1 cellular context compared by ENCODE assay signal in the genomic region with DNA sequence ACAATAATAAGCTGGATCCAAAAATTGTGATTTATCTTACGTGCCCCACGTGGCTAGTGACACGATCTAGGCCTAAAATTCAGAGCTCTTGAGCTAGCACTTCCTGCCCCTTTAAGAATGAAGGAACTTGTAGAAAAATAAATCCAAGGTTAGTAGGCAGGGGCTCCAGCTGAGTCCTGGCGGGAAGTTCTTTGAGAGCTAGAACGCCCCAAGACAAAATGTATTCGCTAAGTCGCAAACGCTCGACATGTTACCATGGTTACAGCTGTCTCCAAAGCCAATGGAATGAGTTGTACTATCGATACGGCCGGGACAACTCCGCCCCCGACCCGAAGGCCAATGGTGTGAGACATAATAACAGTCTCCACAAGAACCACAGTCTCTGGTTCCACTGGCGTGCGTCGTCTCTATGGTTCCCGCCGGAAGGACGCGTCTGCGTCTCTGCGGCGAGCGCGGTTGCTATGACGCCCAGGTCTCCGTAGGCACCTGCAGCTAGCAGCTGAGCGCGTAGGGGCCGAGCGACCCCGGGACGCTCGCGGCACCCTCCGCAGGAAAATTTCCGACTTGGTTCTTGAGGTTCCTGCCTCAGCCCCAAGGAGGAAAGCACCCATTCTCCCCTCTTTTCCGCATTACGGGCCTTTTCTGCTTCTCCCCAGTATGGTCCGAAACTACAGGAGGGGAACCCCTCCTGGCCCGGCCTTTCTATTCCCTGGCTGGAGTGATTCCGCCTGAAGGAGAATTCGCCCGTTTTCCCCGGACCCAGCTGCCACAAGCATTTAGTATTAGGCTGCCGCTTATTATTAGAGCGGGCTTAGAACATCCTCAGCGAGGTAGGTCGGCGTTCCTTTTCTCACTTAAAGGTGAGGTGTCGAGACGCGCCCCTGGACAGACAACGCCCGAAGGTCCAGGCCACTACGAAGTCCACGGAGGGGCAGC.
TF ChIP-seq lines count a peak whose summit lies in the region.

Gene CCDC30 (plus strand): TSS at position 459 of the 936 bp plus-strand sequence. CDS start 17,266 bp downstream, outside the sequence.

TF ChIP-seq in HepG2, 621 proteins besides CTCF, POLR2A, EP300 and RAD21 (continued from another document and continues in another):
- TF ChIP-seq ZBTB43 (CRISPR knock-in tag; conservative IDR thresholded peaks at IDR 0.05), result 0 out of 2 replicates have a peak, but pooled peaks have one; percentile 1
- TF ChIP-seq ZNF572 (CRISPR knock-in tag; IDR thresholded peaks at IDR 0.05), result no peak
- no peak for TF ChIP-seq MEF2D (CRISPR knock-in tag; IDR thresholded peaks at IDR 0.05)
- TF ChIP-seq MIXL1 (CRISPR knock-in tag; IDR thresholded peaks at IDR 0.05), result peak; percentile 59; the same call in 1 of the 2 replicates
- TF ChIP-seq KDM2A (CRISPR knock-in tag; IDR thresholded peaks at IDR 0.05; ENCODE audit: borderline replicate concordance, low read depth), result peak; percentile 98
- TF ChIP-seq, protein P1, sequence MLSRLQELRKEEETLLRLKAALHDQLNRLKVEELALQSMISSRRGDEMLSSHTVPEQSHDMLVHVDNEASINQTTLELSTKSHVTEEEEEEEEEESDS (CRISPR knock-in tag; IDR thresholded peaks at IDR 0.05; ENCODE audit: borderline replicate concordance), result no peak
- no peak for TF ChIP-seq SIX1 (CRISPR knock-in tag; IDR thresholded peaks at IDR 0.05; ENCODE audit: borderline replicate concordance)
- no peak for TF ChIP-seq ZNF780A (CRISPR knock-in tag; IDR thresholded peaks at IDR 0.05)
- TF ChIP-seq, protein P2, sequence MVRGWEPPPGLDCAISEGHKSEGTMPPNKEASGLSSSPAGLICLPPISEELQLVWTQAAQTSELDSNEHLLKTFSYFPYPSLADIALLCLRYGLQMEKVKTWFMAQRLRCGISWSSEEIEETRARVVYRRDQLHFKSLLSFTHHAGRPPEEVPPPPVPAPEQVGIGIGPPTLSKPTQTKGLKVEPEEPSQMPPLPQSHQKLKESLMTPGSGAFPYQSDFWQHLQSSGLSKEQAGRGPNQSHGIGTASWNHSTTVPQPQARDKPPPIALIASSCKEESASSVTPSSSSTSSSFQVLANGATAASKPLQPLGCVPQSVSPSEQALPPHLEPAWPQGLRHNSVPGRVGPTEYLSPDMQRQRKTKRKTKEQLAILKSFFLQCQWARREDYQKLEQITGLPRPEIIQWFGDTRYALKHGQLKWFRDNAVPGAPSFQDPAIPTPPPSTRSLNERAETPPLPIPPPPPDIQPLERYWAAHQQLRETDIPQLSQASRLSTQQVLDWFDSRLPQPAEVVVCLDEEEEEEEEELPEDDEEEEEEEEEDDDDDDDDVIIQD (CRISPR knock-in tag; IDR thresholded peaks at IDR 0.05; ENCODE audit: low read depth), result peak; percentile 20; the same call in 1 of the 2 replicates
- no peak for TF ChIP-seq ZNF543 (CRISPR knock-in tag; IDR thresholded peaks at IDR 0.05)
- TF ChIP-seq MZF1 (CRISPR knock-in tag; IDR thresholded peaks at IDR 0.05; ENCODE audit: borderline replicate concordance), result no peak
- TF ChIP-seq GLMP (CRISPR knock-in tag; IDR thresholded peaks at IDR 0.05; ENCODE audit: borderline replicate concordance), result no peak
- TF ChIP-seq SOX5 (CRISPR knock-in tag; IDR thresholded peaks at IDR 0.05; ENCODE audit: borderline replicate concordance), result 0 out of 2 replicates have a peak, but pooled peaks have one; percentile 11
- no peak for TF ChIP-seq BORCS8-MEF2B (CRISPR knock-in tag; IDR thresholded peaks at IDR 0.05)
- no peak for TF ChIP-seq FOXO1 (CRISPR knock-in tag; IDR thresholded peaks at IDR 0.05)
- peak; percentile 84 for TF ChIP-seq MXD4 (CRISPR knock-in tag; IDR thresholded peaks at IDR 0.05)
- no peak for TF ChIP-seq JUN (CRISPR knock-in tag; IDR thresholded peaks at IDR 0.05)
- TF ChIP-seq TCF7 (IDR thresholded peaks at IDR 0.05; ENCODE audit: low read depth), result no peak
- no peak for TF ChIP-seq RARA (CRISPR knock-in tag; IDR thresholded peaks at IDR 0.05)
- no peak for TF ChIP-seq ZNF816 (CRISPR knock-in tag; IDR thresholded peaks at IDR 0.05; ENCODE audit: borderline replicate concordance)
- no peak for TF ChIP-seq ZHX2 (IDR thresholded peaks at IDR 0.05; ENCODE audit: low read depth)
- TF ChIP-seq ZHX2 (CRISPR knock-in tag; IDR thresholded peaks at IDR 0.05; ENCODE audit: borderline replicate concordance), result no peak
- peak; percentile 56; the same call in 1 of the 2 replicates for TF ChIP-seq KDM5A (IDR thresholded peaks at IDR 0.05; ENCODE audit: borderline replicate concordance, low read length)
- no peak for TF ChIP-seq ZBTB42 (CRISPR knock-in tag; IDR thresholded peaks at IDR 0.05)
- TF ChIP-seq ZNF350 (CRISPR knock-in tag; IDR thresholded peaks at IDR 0.05; ENCODE audit: borderline replicate concordance, low read depth), result peak; percentile 32; the same call in 1 of the 2 replicates
- TF ChIP-seq, protein P3, sequence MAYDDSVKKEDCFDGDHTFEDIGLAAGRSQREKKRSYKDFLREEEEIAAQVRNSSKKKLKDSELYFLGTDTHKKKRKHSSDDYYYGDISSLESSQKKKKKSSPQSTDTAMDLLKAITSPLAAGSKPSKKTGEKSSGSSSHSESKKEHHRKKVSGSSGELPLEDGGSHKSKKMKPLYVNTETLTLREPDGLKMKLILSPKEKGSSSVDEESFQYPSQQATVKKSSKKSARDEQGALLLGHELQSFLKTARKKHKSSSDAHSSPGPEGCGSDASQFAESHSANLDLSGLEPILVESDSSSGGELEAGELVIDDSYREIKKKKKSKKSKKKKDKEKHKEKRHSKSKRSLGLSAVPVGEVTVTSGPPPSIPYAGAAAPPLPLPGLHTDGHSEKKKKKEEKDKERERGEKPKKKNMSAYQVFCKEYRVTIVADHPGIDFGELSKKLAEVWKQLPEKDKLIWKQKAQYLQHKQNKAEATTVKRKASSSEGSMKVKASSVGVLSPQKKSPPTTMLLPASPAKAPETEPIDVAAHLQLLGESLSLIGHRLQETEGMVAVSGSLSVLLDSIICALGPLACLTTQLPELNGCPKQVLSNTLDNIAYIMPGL (CRISPR knock-in tag; IDR thresholded peaks at IDR 0.05; ENCODE audit: borderline replicate concordance in 1 of 2, low read depth in 1 of 2), result no peak
- TF ChIP-seq SMARCC2 (IDR thresholded peaks at IDR 0.05), result no peak
- no peak for TF ChIP-seq ZNF777 (CRISPR knock-in tag; IDR thresholded peaks at IDR 0.05)
- TF ChIP-seq, protein P4, sequence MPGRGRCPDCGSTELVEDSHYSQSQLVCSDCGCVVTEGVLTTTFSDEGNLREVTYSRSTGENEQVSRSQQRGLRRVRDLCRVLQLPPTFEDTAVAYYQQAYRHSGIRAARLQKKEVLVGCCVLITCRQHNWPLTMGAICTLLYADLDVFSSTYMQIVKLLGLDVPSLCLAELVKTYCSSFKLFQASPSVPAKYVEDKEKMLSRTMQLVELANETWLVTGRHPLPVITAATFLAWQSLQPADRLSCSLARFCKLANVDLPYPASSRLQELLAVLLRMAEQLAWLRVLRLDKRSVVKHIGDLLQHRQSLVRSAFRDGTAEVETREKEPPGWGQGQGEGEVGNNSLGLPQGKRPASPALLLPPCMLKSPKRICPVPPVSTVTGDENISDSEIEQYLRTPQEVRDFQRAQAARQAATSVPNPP (CRISPR knock-in tag; IDR thresholded peaks at IDR 0.05), result no peak
- peak; percentile 30; the same call in 1 of the 2 replicates for TF ChIP-seq IRF2 (CRISPR knock-in tag; IDR thresholded peaks at IDR 0.05)
- TF ChIP-seq, protein P5, sequence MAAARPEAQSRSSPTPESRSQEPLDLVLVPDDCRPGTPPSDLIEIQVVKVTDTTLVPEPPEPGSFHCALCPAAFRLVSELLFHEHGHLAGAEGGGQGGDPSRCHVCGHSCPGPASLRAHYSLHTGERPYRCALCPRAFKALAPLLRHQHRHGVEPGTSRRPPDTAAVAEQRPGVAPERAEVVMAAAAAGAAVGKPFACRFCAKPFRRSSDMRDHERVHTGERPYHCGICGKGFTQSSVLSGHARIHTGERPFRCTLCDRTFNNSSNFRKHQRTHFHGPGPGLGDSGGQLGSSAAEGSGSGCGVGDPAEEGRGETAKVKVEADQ (CRISPR knock-in tag; IDR thresholded peaks at IDR 0.05; ENCODE audit: borderline replicate concordance), result no peak
- TF ChIP-seq NFIB (CRISPR knock-in tag; IDR thresholded peaks at IDR 0.05; ENCODE audit: borderline replicate concordance), result no peak
- TF ChIP-seq ZBTB2 (CRISPR knock-in tag; IDR thresholded peaks at IDR 0.05; ENCODE audit: low read depth), result no peak
